36 cellular contexts compared by ENCODE assay signal in genomic region chr6:166176106-166176505, GRCh38. TPM values are rescaled to one million over a fixed set of nuclear protein-coding genes. Genes with fewer than 3 reads are reported as not detected.
"Had no signal": no experiment of that assay in that cellular context is flagged by ENCODE, and none has a peak within 500 bp of the region (broad histone marks: within the 10 kb centered on the region; RNA-seq: fewer than 3 reads in every experiment).

No MANE protein-coding gene starts in this region.

- H3K4me1 ChIP-seq: psoas muscle, upper lobe of right lung, uterus had no signal

- H3K27me3 ChIP-seq: ovary, thyroid gland had no signal

- H3K9me3 ChIP-seq: neutrophil, ovary, psoas muscle, spleen, suprapubic skin, thoracic aorta, thyroid gland, transverse colon, upper lobe of right lung, uterus had no signal

- H2AFZ ChIP-seq: parathyroid adenoma had no signal

- DNase-seq: naive B cell; naive thymus-derived CD8-positive, alpha-beta T cell; nephron progenitor cell; nucleus accumbens; ovary; posterior cingulate gyrus; psoas muscle; right cardiac atrium; spleen; stimulated activated CD4-positive, alpha-beta T cell treated with anti-CD3 and anti-CD28 coated beads, Interleukin-12 subunit alpha, Interleukin-12 subunit beta, amount 100 ng/mL, for 4 hours; stimulated activated CD4-positive, alpha-beta T cell treated with anti-CD3 and anti-CD28 coated beads, Interleukin-1b, Interleukin-23, amount 100 ng/mL, for 48 hours; stimulated activated CD4-positive, alpha-beta T cell treated with anti-CD3 and anti-CD28 coated beads, Interleukin-4, amount 100 ng/mL, for 1 hour; stimulated activated CD4-positive, alpha-beta T cell treated with anti-CD3 and anti-CD28 coated beads, Interleukin-4, amount 100 ng/mL, for 4 hours; stimulated activated CD8-positive, alpha-beta memory T cell treated with anti-CD3 and anti-CD28 coated beads, Interleukin-4, amount 100 ng/mL, for 48 hours; stimulated activated naive CD4-positive, alpha-beta T cell; stimulated activated naive CD8-positive, alpha-beta T cell treated with anti-CD3 and anti-CD28 coated beads, Interleukin-15, amount 100 ng/mL, for 72 hours; stimulated activated naive CD8-positive, alpha-beta T cell treated with anti-CD3 and anti-CD28 coated beads, Interleukin-15, Interleukin-2, amounts not matched to agents 100 U/mL and 50 U/mL, for 24 hours; substantia nigra; thyroid gland; transverse colon; upper lobe of right lung; uterus had no signal

- H3K36me3 ChIP-seq: neutrophil, ovary, spleen, suprapubic skin, thoracic aorta, thyroid gland, transverse colon, upper lobe of right lung, uterus had no signal

- H3K79me2 ChIP-seq: parathyroid adenoma had no signal

- H3K4me2 ChIP-seq: smooth muscle cell had no signal

- ATAC-seq: naive thymus-derived CD8-positive, alpha-beta T cell; natural killer cell treated with Interleukin-12 subunit alpha and Interleukin-12 subunit beta and Interleukin-15 and Interleukin-18, amount 100 ng/mL, for 72 hours; psoas muscle; right cardiac atrium; sciatic nerve; stimulated activated memory B cell treated with anti-CD40 and anti-IgM and Interleukin-4, amounts not matched to agents 10 μg/mL and 1 μg/mL and 100 μg/mL, for 72 hours; stimulated activated naive CD8-positive, alpha-beta T cell treated with anti-CD3 and anti-CD28 coated beads, Interleukin-15, amount 100 ng/mL, for 72 hours; stimulated activated naive CD8-positive, alpha-beta T cell treated with anti-CD3 and anti-CD28 coated beads, Interleukin-15, Interleukin-2, amounts not matched to agents 100 U/mL and 50 U/mL, for 24 hours; upper lobe of right lung had no signal

- H3K9ac ChIP-seq: parathyroid adenoma had no signal

- H3K27ac ChIP-seq: neutrophil, ovary, parathyroid adenoma, psoas muscle, skin epidermis, spleen, suprapubic skin, thoracic aorta, thyroid gland, transverse colon, upper lobe of right lung, uterus had no signal

- H3K4me3 ChIP-seq: ovary, psoas muscle, skin epidermis, smooth muscle cell, spleen, suprapubic skin, thoracic aorta, thyroid gland, transverse colon, upper lobe of right lung, uterus had no signal

RNA-seq across cellular contexts. Expression of gene TBXT, which starts 8.5 kb away (rescaled TPM):
- total RNA-seq: naive thymus-derived CD8-positive, alpha-beta T cell; natural killer cell treated with Interleukin-12 subunit alpha and Interleukin-12 subunit beta and Interleukin-15 and Interleukin-18, amount 100 ng/mL, for 72 hours; neural crest cell; osteoblast; ovary; progenitor cell of endocrine pancreas; psoas muscle; renal cortical epithelial cell; right cardiac atrium; sciatic nerve; smooth muscle cell; spleen; suprapubic skin; thoracic aorta; transverse colon; upper lobe of right lung; urinary bladder; uterus had no signal
- polyA plus RNA-seq: naive thymus-derived CD8-positive, alpha-beta T cell; ovary; psoas muscle; right cardiac atrium; smooth muscle cell; urinary bladder had no signal
